15 cellular contexts compared by ENCODE assay signal in genomic region chr1:245225709-245226464, GRCh38.
"Had no signal": no experiment of that assay in that cellular context is flagged by ENCODE, and none has a peak within 500 bp of the region (broad histone marks: within the 10 kb centered on the region; RNA-seq: fewer than 3 reads in every experiment).

No MANE protein-coding gene starts in this region.

- H3K4me1 Mint-ChIP-seq: activated T-helper 17 cell treated with anti-CD3 and anti-CD28 coated beads, Interleukin-2, amount 50 U/mL, for 72 hours; naive thymus-derived CD4-positive, alpha-beta T cell; T-cell had no signal

- H3K27ac Mint-ChIP-seq: activated T-helper 17 cell treated with anti-CD3 and anti-CD28 coated beads, Interleukin-2, amount 50 U/mL, for 72 hours; naive thymus-derived CD4-positive, alpha-beta T cell; T-cell had no signal

- H3K27me3 Mint-ChIP-seq: activated T-helper 17 cell treated with anti-CD3 and anti-CD28 coated beads, Interleukin-2, amount 50 U/mL, for 72 hours had no signal

- H3K4me3 Mint-ChIP-seq: activated T-helper 17 cell treated with anti-CD3 and anti-CD28 coated beads, Interleukin-2, amount 50 U/mL, for 72 hours; naive thymus-derived CD4-positive, alpha-beta T cell; T-cell had no signal

- H3K36me3 Mint-ChIP-seq: naive thymus-derived CD4-positive, alpha-beta T cell; T-cell had no signal

- DNase-seq: activated CD4-positive, alpha-beta T cell treated with anti-CD3 and anti-CD28 coated beads, Interleukin-2, amount 50 U/mL, for 1 hour; activated naive CD4-positive, alpha-beta T cell treated with Interleukin-2 at 50 U/mL for 16 hours; activated T-cell treated with anti-CD3 and anti-CD28 coated beads for 4 hours; anterior cingulate cortex; left lung; mucosa of descending colon; naive thymus-derived CD4-positive, alpha-beta T cell; nucleus accumbens; stimulated activated naive CD8-positive, alpha-beta T cell treated with anti-CD3 and anti-CD28 coated beads, Interleukin-15, Interleukin-2, amounts not matched to agents 100 U/mL and 50 U/mL, for 24 hours; T-cell; T-helper 9 cell; transverse colon had no signal

- H3K4me3 ChIP-seq: left lung, mucosa of descending colon, right atrium auricular region, skin epidermis, transverse colon had no signal

- H3K9me3 Mint-ChIP-seq: activated T-helper 17 cell treated with anti-CD3 and anti-CD28 coated beads, Interleukin-2, amount 50 U/mL, for 72 hours; T-cell had no signal
